In the genomic region with DNA sequence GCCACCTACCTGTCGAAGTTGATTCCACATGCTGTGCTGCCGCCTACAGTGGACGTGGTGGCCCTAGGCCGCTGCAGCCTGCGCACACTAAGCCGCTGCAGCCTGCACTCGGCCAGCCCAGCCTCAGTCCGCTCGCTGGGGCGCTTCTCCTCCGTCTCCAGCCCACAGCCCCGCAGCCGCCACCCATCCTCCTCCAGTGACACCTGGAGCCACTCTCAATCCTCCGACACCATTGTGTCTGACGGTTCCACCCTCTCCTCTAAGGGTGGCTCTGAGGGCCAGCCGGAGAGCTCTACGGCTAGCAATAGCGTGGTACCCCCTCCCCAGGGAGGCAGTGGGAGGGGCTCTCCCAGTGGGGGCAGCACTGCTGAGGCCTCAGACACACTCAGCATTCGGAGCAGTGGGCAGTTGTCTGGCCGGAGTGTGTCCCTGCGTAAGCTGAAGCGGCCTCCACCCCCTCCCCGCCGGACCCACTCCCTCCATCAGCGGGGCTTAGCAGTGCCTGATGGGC, we compare ENCODE assay signal across 2 cellular contexts.
TF ChIP-seq lines count a peak whose summit lies in the region.

No MANE protein-coding gene starts in this region.

TF ChIP-seq in HEK293, 187 proteins besides CTCF, POLR2A, EP300 and RAD21:
- TF ChIP-seq GLIS2 (tag by site-specific recombination; IDR thresholded peaks at IDR 0.05): peak; percentile 44
- TF ChIP-seq ZNF658 (tag by site-specific recombination; IDR thresholded peaks at IDR 0.05): no peak
- TF ChIP-seq EGR2 (tag by site-specific recombination; IDR thresholded peaks at IDR 0.05; ENCODE audit: low read depth): peak; percentile 71

TF ChIP-seq in endothelial cell of umbilical vein, 7 proteins besides CTCF, POLR2A, EP300 and RAD21:
- TF ChIP-seq EZH2 (IDR thresholded peaks at IDR 0.05; ENCODE audit: borderline replicate concordance, low read depth, low read length, severe bottlenecking) (no peak), JUN (IDR thresholded peaks at IDR 0.05; ENCODE audit: borderline replicate concordance, insufficient read depth, insufficient read length, low read depth) (no peak), POLR2AphosphoS5 (IDR thresholded peaks at IDR 0.05; ENCODE audit: insufficient read depth, low read depth, low read length) (no peak), GATA2 (IDR thresholded peaks at IDR 0.05; ENCODE audit: insufficient read depth, insufficient read length, low read depth, low read length) (no peak), FOS (IDR thresholded peaks at IDR 0.05; ENCODE audit: borderline replicate concordance, insufficient read depth, low read length) (no peak), MYC (IDR thresholded peaks at IDR 0.05; ENCODE audit: low read depth, low read length) (no peak)
- TF ChIP-seq, protein P1, sequence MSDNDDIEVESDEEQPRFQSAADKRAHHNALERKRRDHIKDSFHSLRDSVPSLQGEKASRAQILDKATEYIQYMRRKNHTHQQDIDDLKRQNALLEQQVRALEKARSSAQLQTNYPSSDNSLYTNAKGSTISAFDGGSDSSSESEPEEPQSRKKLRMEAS (IDR thresholded peaks at IDR 0.05; ENCODE audit: insufficient read depth, insufficient read length): no peak
